Comparison of ENCODE assay signal across 1 cellular context in the genomic region with DNA sequence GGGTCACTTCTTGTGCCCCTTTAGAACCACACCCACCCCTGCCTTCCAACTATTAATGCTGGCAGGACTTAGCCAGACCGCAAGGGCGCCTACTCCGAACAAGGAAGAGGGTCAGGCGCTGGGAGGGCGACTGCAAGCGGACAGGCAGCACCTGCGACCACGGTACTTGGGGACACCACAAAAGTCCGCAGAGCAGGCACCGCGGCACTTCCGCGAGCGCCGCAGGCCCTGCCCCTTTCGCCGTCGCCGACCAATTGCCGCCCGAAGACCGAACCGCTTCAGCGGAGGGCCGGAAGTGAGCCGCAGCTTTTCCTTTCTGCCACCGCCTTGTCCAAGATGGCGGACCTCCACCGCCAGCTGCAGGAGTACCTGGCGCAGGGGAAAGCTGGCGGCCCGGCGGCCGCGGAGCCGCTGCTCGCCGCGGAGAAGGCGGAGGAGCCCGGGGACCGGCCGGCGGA.
TF ChIP-seq lines count a peak whose summit lies in the region.

A gene with protein sequence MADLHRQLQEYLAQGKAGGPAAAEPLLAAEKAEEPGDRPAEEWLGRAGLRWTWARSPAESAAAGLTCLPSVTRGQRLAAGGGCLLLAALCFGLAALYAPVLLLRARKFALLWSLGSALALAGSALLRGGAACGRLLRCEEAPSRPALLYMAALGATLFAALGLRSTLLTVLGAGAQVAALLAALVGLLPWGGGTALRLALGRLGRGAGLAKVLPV (plus strand): TSS at position 305 of the 458 bp plus-strand sequence. CDS start 32 bp downstream, at position 337.

TF ChIP-seq in K562, 482 proteins besides CTCF, POLR2A, EP300 and RAD21 (continued from another document and continues in another):
- TF ChIP-seq, protein P1, sequence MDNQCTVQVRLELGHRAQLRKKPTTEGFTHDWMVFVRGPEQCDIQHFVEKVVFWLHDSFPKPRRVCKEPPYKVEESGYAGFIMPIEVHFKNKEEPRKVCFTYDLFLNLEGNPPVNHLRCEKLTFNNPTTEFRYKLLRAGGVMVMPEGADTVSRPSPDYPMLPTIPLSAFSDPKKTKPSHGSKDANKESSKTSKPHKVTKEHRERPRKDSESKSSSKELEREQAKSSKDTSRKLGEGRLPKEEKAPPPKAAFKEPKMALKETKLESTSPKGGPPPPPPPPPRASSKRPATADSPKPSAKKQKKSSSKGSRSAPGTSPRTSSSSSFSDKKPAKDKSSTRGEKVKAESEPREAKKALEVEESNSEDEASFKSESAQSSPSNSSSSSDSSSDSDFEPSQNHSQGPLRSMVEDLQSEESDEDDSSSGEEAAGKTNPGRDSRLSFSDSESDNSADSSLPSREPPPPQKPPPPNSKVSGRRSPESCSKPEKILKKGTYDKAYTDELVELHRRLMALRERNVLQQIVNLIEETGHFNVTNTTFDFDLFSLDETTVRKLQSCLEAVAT (IDR thresholded peaks at IDR 0.05) = 0 out of 4 replicates have a peak, but pooled peaks of 1 of the 2 experiments have one; percentile 35
- TF ChIP-seq, protein P2, sequence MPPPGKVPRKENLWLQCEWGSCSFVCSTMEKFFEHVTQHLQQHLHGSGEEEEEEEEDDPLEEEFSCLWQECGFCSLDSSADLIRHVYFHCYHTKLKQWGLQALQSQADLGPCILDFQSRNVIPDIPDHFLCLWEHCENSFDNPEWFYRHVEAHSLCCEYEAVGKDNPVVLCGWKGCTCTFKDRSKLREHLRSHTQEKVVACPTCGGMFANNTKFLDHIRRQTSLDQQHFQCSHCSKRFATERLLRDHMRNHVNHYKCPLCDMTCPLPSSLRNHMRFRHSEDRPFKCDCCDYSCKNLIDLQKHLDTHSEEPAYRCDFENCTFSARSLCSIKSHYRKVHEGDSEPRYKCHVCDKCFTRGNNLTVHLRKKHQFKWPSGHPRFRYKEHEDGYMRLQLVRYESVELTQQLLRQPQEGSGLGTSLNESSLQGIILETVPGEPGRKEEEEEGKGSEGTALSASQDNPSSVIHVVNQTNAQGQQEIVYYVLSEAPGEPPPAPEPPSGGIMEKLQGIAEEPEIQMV (tag; conservative IDR thresholded peaks at IDR 0.05; ENCODE audit: low read depth) = no peak; the same call in 1 of the 2 replicates
- TF ChIP-seq ZNF354B (CRISPR knock-in tag; IDR thresholded peaks at IDR 0.05) (no peak), FOXA3 (CRISPR knock-in tag; conservative IDR thresholded peaks at IDR 0.05 in 1 of 2, IDR thresholded peaks at IDR 0.05 in 1 of 2) (no peak), POLR2H (tag; IDR thresholded peaks at IDR 0.05; ENCODE audit: low read depth) (peak; percentile 86), ELF1 (tag; IDR thresholded peaks at IDR 0.05) (peak; percentile 96), KLF6 (CRISPR knock-in tag; IDR thresholded peaks at IDR 0.05; ENCODE audit: borderline replicate concordance) (no peak), ZNF551 (CRISPR knock-in tag; IDR thresholded peaks at IDR 0.05) (no peak), PHF20 (IDR thresholded peaks at IDR 0.05; ENCODE audit: partially characterized antibody) (peak; percentile 79), NR2C1 (IDR thresholded peaks at IDR 0.05) (no peak), NR2C1 (tag; IDR thresholded peaks at IDR 0.05) (no peak), NCOA6 (IDR thresholded peaks at IDR 0.05) (no peak), HSF4 (CRISPR knock-in tag; IDR thresholded peaks at IDR 0.05; ENCODE audit: borderline replicate concordance) (no peak), NFRKB (IDR thresholded peaks at IDR 0.05; ENCODE audit: low read depth) (peak; percentile 85), MEF2D (tag; conservative IDR thresholded peaks at IDR 0.05; ENCODE audit: low read depth) (no peak), TGIF2 (CRISPR knock-in tag; IDR thresholded peaks at IDR 0.05) (no peak), FOXP1 (CRISPR knock-in tag; IDR thresholded peaks at IDR 0.05) (no peak), ZZZ3 (IDR thresholded peaks at IDR 0.05) (no peak), ELF4 (CRISPR knock-in tag; IDR thresholded peaks at IDR 0.05) (peak; percentile 84), CREM (IDR thresholded peaks at IDR 0.05; ENCODE audit: low read depth) (peak; percentile 69), KDM4B (IDR thresholded peaks at IDR 0.05; ENCODE audit: borderline replicate concordance in 2 of 2, low read depth in 1 of 2) (peak in 1 of 2 experiments; percentile 31; a peak in 1 of 4 replicates), GABPB1 (CRISPR knock-in tag; IDR thresholded peaks at IDR 0.05) (peak; percentile 86), TAF9B (IDR thresholded peaks at IDR 0.05; ENCODE audit: partially characterized antibody) (peak; percentile 70), ZNF75A (CRISPR knock-in tag; IDR thresholded peaks at IDR 0.05) (no peak), KAT7 (CRISPR knock-in tag; IDR thresholded peaks at IDR 0.05; ENCODE audit: borderline replicate concordance) (0 out of 2 replicates have a peak, but pooled peaks have one; percentile 28), CBX2 (IDR thresholded peaks at IDR 0.05; ENCODE audit: insufficient read depth, low read length, poor library complexity, severe bottlenecking) (no peak), FOXJ2 (tag; IDR thresholded peaks at IDR 0.05) (no peak), MYNN (IDR thresholded peaks at IDR 0.05) (peak; percentile 44; the same call in 1 of the 2 replicates), MYNN (CRISPR knock-in tag; IDR thresholded peaks at IDR 0.05) (no peak), ARNT (IDR thresholded peaks at IDR 0.05) (no peak)
- TF ChIP-seq, protein P3, sequence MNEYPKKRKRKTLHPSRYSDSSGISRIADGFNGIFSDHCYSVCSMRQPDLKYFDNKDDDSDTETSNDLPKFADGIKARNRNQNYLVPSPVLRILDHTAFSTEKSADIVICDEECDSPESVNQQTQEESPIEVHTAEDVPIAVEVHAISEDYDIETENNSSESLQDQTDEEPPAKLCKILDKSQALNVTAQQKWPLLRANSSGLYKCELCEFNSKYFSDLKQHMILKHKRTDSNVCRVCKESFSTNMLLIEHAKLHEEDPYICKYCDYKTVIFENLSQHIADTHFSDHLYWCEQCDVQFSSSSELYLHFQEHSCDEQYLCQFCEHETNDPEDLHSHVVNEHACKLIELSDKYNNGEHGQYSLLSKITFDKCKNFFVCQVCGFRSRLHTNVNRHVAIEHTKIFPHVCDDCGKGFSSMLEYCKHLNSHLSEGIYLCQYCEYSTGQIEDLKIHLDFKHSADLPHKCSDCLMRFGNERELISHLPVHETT (CRISPR knock-in tag; conservative IDR thresholded peaks at IDR 0.05 in 1 of 2, IDR thresholded peaks at IDR 0.05 in 1 of 2) = no peak
- TF ChIP-seq, protein P4, sequence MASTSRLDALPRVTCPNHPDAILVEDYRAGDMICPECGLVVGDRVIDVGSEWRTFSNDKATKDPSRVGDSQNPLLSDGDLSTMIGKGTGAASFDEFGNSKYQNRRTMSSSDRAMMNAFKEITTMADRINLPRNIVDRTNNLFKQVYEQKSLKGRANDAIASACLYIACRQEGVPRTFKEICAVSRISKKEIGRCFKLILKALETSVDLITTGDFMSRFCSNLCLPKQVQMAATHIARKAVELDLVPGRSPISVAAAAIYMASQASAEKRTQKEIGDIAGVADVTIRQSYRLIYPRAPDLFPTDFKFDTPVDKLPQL (IDR thresholded peaks at IDR 0.05; ENCODE audit: extremely low read depth, insufficient read length) = peak; percentile 60
- TF ChIP-seq, protein P5, sequence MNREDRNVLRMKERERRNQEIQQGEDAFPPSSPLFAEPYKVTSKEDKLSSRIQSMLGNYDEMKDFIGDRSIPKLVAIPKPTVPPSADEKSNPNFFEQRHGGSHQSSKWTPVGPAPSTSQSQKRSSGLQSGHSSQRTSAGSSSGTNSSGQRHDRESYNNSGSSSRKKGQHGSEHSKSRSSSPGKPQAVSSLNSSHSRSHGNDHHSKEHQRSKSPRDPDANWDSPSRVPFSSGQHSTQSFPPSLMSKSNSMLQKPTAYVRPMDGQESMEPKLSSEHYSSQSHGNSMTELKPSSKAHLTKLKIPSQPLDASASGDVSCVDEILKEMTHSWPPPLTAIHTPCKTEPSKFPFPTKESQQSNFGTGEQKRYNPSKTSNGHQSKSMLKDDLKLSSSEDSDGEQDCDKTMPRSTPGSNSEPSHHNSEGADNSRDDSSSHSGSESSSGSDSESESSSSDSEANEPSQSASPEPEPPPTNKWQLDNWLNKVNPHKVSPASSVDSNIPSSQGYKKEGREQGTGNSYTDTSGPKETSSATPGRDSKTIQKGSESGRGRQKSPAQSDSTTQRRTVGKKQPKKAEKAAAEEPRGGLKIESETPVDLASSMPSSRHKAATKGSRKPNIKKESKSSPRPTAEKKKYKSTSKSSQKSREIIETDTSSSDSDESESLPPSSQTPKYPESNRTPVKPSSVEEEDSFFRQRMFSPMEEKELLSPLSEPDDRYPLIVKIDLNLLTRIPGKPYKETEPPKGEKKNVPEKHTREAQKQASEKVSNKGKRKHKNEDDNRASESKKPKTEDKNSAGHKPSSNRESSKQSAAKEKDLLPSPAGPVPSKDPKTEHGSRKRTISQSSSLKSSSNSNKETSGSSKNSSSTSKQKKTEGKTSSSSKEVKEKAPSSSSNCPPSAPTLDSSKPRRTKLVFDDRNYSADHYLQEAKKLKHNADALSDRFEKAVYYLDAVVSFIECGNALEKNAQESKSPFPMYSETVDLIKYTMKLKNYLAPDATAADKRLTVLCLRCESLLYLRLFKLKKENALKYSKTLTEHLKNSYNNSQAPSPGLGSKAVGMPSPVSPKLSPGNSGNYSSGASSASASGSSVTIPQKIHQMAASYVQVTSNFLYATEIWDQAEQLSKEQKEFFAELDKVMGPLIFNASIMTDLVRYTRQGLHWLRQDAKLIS (CRISPR knock-in tag; IDR thresholded peaks at IDR 0.05) = peak; percentile 96
- TF ChIP-seq, protein P6, sequence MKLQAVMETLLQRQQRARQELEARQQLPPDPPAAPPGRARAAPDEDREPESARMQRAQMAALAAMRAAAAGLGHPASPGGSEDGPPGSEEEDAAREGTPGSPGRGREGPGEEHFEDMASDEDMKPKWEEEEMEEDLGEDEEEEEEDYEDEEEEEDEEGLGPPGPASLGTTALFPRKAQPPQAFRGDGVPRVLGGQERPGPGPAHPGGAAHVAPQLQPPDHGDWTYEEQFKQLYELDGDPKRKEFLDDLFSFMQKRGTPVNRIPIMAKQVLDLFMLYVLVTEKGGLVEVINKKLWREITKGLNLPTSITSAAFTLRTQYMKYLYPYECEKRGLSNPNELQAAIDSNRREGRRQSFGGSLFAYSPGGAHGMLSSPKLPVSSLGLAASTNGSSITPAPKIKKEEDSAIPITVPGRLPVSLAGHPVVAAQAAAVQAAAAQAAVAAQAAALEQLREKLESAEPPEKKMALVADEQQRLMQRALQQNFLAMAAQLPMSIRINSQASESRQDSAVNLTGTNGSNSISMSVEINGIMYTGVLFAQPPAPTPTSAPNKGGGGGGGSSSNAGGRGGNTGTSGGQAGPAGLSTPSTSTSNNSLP (IDR thresholded peaks at IDR 0.05; ENCODE audit: borderline replicate concordance, low read depth, low read length) = no peak
- TF ChIP-seq, protein P7, sequence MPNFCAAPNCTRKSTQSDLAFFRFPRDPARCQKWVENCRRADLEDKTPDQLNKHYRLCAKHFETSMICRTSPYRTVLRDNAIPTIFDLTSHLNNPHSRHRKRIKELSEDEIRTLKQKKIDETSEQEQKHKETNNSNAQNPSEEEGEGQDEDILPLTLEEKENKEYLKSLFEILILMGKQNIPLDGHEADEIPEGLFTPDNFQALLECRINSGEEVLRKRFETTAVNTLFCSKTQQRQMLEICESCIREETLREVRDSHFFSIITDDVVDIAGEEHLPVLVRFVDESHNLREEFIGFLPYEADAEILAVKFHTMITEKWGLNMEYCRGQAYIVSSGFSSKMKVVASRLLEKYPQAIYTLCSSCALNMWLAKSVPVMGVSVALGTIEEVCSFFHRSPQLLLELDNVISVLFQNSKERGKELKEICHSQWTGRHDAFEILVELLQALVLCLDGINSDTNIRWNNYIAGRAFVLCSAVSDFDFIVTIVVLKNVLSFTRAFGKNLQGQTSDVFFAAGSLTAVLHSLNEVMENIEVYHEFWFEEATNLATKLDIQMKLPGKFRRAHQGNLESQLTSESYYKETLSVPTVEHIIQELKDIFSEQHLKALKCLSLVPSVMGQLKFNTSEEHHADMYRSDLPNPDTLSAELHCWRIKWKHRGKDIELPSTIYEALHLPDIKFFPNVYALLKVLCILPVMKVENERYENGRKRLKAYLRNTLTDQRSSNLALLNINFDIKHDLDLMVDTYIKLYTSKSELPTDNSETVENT (CRISPR knock-in tag; IDR thresholded peaks at IDR 0.05) = peak; percentile 52; the same call in 1 of the 2 replicates
- TF ChIP-seq, protein P8, sequence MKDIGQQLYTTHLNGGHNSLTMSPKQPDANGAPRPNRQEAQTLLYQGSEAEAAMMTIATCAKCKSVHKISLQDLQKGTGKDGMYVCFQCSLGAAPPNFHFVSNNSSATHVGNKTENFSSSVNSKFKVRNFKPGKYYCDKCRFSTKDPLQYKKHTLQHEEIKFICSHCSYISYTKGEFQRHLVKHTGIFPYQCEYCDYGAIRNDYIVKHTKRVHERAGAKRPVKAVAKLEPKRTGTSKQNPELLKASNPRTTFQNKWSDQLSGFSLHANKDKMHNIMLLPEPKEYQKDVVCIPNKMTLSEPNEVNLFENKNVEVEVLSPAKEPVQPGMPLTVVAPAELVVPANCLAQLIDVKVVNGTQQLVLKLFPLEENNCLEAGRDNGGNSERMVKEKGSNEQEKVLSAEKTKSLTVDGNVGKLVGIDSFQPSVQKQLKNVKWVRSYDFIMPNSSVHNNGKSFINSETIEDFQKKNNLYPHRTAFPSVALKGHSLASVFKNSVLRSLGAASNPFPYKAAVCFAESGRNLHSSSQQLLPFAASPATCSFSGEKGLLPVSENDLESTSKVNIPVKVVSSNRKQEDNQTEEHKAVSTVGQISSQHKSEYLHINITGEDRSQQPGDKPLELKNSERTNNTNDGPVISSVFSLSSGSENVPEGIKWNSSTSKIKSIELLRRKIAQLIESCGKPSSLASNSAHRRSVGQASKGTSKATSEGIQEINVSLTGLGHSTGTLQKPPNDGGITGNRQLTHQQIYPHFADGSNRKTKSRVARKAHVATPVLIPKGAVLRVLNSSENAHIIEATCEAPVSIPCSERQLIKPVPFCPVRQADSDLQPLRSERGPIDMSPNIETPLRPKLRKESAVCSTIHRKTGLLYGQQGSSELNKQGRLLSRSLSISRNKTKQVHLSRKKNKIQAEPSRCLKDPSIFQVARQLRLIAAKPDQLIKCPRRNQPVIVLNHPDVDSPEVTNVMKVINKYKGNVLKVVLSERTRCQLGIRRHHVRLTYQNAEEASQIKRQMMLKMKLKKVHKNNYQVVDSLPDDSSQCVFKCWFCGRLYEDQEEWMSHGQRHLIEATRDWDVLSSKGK (CRISPR knock-in tag; IDR thresholded peaks at IDR 0.05) = no peak
- TF ChIP-seq, protein P9, sequence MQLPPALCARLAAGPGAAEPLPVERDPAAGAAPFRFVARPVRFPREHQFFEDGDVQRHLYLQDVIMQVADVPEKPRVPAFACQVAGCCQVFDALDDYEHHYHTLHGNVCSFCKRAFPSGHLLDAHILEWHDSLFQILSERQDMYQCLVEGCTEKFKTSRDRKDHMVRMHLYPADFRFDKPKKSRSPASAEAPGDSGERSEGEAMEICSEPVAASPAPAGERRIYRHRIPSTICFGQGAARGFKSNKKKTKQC (CRISPR knock-in tag; IDR thresholded peaks at IDR 0.05) = no peak
